8 cellular contexts compared by ENCODE assay signal in genomic region chr3:49358217-49358883, GRCh38. TPM values are rescaled to one million over a fixed set of nuclear protein-coding genes. Genes with fewer than 3 reads are reported as not detected.
DNase-seq lines count a peak whose midpoint lies in the region; ATAC-seq, FAIRE-seq and TF ChIP-seq lines count a peak whose summit lies in the region.

Gene GPX1, minus strand, starts transcription at chr3:49358353. Its CDS starts 75 bp downstream, at chr3:49358278.

- H3K36me3 ChIP-seq in pancreas (peaks cover 0 to 34% (median 10%) of the 10 kb centered on the region in 3 donors), tibial artery (peaks cover 48 to 56% (median 52%) of the 10 kb centered on the region in 3 donors)

- no peaks in the 10 kb centered on the region for H3K27me3 Mint-ChIP-seq in activated naive CD8-positive, alpha-beta T cell treated with anti-CD3 and anti-CD28 coated beads, Interleukin-2, amount 50 U/mL, for 24 hours

- H3K4me3 Mint-ChIP-seq in activated naive CD8-positive, alpha-beta T cell treated with anti-CD3 and anti-CD28 coated beads, Interleukin-2, amount 50 U/mL, for 24 hours: peak within 1 kb of the TSS; percentile 97

- peaks cover 44% of the 10 kb centered on the region for H3K4me1 Mint-ChIP-seq in activated naive CD8-positive, alpha-beta T cell treated with anti-CD3 and anti-CD28 coated beads, Interleukin-2, amount 50 U/mL, for 24 hours

- no peaks in the 10 kb centered on the region for H3K9me3 Mint-ChIP-seq in activated naive CD8-positive, alpha-beta T cell treated with anti-CD3 and anti-CD28 coated beads, Interleukin-2, amount 50 U/mL, for 24 hours

- H3K36me3 Mint-ChIP-seq in activated naive CD8-positive, alpha-beta T cell treated with anti-CD3 and anti-CD28 coated beads, Interleukin-2, amount 50 U/mL, for 24 hours (ENCODE audit: low read depth): peaks cover 57% of the 10 kb centered on the region

- no peaks in the 10 kb centered on the region for H3K27me3 ChIP-seq in pancreas
- no peaks in the 10 kb centered on the region for H3K27me3 ChIP-seq in tibial artery

- peak within 1 kb of the TSS; percentile 54 to 76 (median 65) for H3K4me3 ChIP-seq in pancreas
- H3K4me3 ChIP-seq in tibial artery: peak within 1 kb of the TSS; percentile 75 to 84

- intact Hi-C loops in Right ventricle myocardium superior (cut with DNase I): loop anchor here (5.0 kb wide), 1 partner anchor 54 kb away; the partner anchor contains the start of genes RHOA and TCTA
- intact Hi-C loops in pancreas (cut with DNase I): no loop called here
- intact Hi-C loops in tibial artery (cut with DNase I; ENCODE audit: low total_unique reads): loop anchor here (10.0 kb wide), 1 partner anchor 46 kb away; no protein-coding TSS in a partner anchor

- TF ChIP-seq CTCF in GM10266 (IDR thresholded peaks at IDR 0.05; ENCODE audit: control insufficient read depth, insufficient read depth, low read depth, missing control alignments): no peak
- TF ChIP-seq CTCF in pancreas (IDR thresholded peaks at IDR 0.05): no peak
- no peak for TF ChIP-seq CTCF in tibial artery (IDR thresholded peaks at IDR 0.05)

- WGBS in pancreas, 2 donors: 4 to 9% methylated on average over 36 to 46 of the region's 46 CpGs

- FAIRE-seq in pancreas (lab: Jason Lieb, UNC): no peak

- H3K9me3 ChIP-seq in pancreas (no peaks in the 10 kb centered on the region), tibial artery (no peaks in the 10 kb centered on the region)

- peak within 1 kb of the TSS; percentile 73 to 85 (median 82) for H3K27ac ChIP-seq in pancreas
- H3K27ac ChIP-seq in tibial artery: peak within 1 kb of the TSS; percentile 86 to 92

- DNase-seq in GM10266 (ENCODE audit: extremely low spot score) (peak; percentile 86), NCI-H128 (lab: John Stamatoyannopoulos, UW; ENCODE audit: unreplicated experiment) (peak; percentile 82), SW480 (ENCODE audit: low spot score) (peak; percentile 95), Right ventricle myocardium superior (peak; percentile 98), pancreas (peak; percentile 93 to 97 (median 94)), tibial artery (peak; percentile 96 to 97)
- DNase-seq in activated naive CD8-positive, alpha-beta T cell treated with anti-CD3 and anti-CD28 coated beads, Interleukin-2, amount 50 U/mL, for 24 hours: peak; percentile 91

- peak within 1 kb of the TSS; percentile 97 for H3K27ac Mint-ChIP-seq in activated naive CD8-positive, alpha-beta T cell treated with anti-CD3 and anti-CD28 coated beads, Interleukin-2, amount 50 U/mL, for 24 hours

- ATAC-seq in HG02610 (IDR thresholded peaks at IDR 0.05; ENCODE audit: unreplicated experiment): peak; percentile 84
- ATAC-seq in activated naive CD8-positive, alpha-beta T cell treated with anti-CD3 and anti-CD28 coated beads, Interleukin-2, amount 50 U/mL, for 24 hours: peak; percentile 88
- peak; percentile 97 for ATAC-seq in Right ventricle myocardium superior (ENCODE audit: poor library complexity)
- peak; percentile 94 to 97 (median 95) for ATAC-seq in pancreas

- H3K4me1 ChIP-seq in pancreas (peaks cover 0 to 20% (median 8%) of the 10 kb centered on the region in 3 donors), tibial artery (peaks cover 0 to 41% (median 23%) of the 10 kb centered on the region in 4 donors)

RNA-seq across cellular contexts. Expression of gene GPX1, which starts in this region (rescaled TPM):
- total RNA-seq in Right ventricle myocardium superior: 117 TPM
- 100 to 1,000 TPM in 1 of 6 donors, 10 to 100 TPM in 5; 30.8 to 157 (median 66.6) TPM for total RNA-seq in pancreas
- polyA plus RNA-seq in pancreas: 100 to 1,000 TPM; 114 to 121 TPM

Comparison
In these comparisons a context has a peak if more than half of its experiments do, and no peak if none do; other contexts are left out.
1. Peak in every context shown above with its lines: DNase-seq, ATAC-seq, H3K4me3 ChIP-seq and H3K27ac ChIP-seq.
2. intact Hi-C loops: an anchor here in Right ventricle myocardium superior (5.0 kb wide) and tibial artery (10.0 kb wide); none called in pancreas.